Comparison of ENCODE assay signal across 8 cellular contexts in the genomic region with DNA sequence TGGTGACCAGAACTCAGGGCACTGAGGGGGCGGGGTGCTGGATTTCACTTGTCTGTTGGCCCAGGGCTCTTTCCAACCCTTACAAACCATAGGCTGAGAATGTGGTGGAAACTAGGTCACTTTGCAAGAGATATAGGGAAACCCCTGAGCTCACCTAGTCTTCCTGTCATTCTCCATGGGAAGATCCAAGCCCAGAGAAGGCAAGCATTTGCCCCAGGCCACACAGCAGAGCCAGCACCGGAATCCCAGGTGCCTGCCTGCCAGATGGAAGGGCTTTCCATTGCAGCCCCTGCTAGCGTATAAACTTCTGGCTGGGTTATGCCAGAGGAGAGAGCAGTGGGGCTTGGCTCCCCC. TPM values are rescaled to one million over a fixed set of nuclear protein-coding genes. Genes with fewer than 3 reads are reported as not detected.
DNase-seq lines count a peak whose midpoint lies in the region; ATAC-seq and TF ChIP-seq lines count a peak whose summit lies in the region.

No MANE protein-coding gene starts in this region.

- H3K36me3 Mint-ChIP-seq in activated naive CD4-positive, alpha-beta T cell treated with anti-CD3 and anti-CD28 coated beads for 36 hours (ENCODE audit: low read depth), result peaks cover 6% of the 10 kb centered on the region
- H3K36me3 Mint-ChIP-seq in MCF 10A (ENCODE audit: insufficient read depth, unreplicated experiment), result peaks cover 6% of the 10 kb centered on the region

- POLR2A ChIA-PET in MCF 10A (lab: Yijun Ruan, JAX), result interaction anchor here (1.0 to 1.3 kb wide), 2 partner anchors 280 to 1016 kb away, joined by 3 to 4 read pairs; a partner anchor contains a TSS

- H3K9me3 Mint-ChIP-seq in activated naive CD4-positive, alpha-beta T cell treated with anti-CD3 and anti-CD28 coated beads for 36 hours, result no peaks in the 10 kb centered on the region
- no peaks in the 10 kb centered on the region for H3K9me3 Mint-ChIP-seq in MCF 10A (ENCODE audit: unreplicated experiment)

- H3K27ac ChIP-seq in lung (ENCODE audit: low read depth in 1 of 2, low read length in 1 of 2) (peak overlapping the region; percentile 39 to 88), upper lobe of left lung (peak overlapping the region; percentile 69 to 89 (median 78))

- 39 to 40% methylated on average over 3 of the region's 3 CpGs for WGBS in lung, 2 donors
- WGBS in upper lobe of left lung, 2 donors, result 20 to 36% methylated on average over 1 to 3 of the region's 3 CpGs

- H3K4me3 ChIP-seq in lung (peak overlapping the region; percentile 55), upper lobe of left lung (peak overlapping the region; percentile 18 to 65 (median 54))

- H3K27me3 ChIP-seq in lung (ENCODE audit: control insufficient read depth, insufficient read depth), result no peaks in the 10 kb centered on the region
- H3K27me3 ChIP-seq in upper lobe of left lung, result no peaks in the 10 kb centered on the region

- no peak for TF ChIP-seq CTCF in MCF 10A (IDR thresholded peaks at IDR 0.05; ENCODE audit: unreplicated experiment)
- TF ChIP-seq CTCF in lung (IDR thresholded peaks at IDR 0.05; ENCODE audit: control extremely low read depth, extremely low read depth), result no peak
- no peak for TF ChIP-seq CTCF in upper lobe of left lung (IDR thresholded peaks at IDR 0.05)

- no peak for TF ChIP-seq POLR2A in upper lobe of left lung (IDR thresholded peaks at IDR 0.05)

- no peaks in the 10 kb centered on the region for H3K27me3 Mint-ChIP-seq in activated naive CD4-positive, alpha-beta T cell treated with anti-CD3 and anti-CD28 coated beads for 36 hours (ENCODE audit: low read depth)
- no peaks in the 10 kb centered on the region for H3K27me3 Mint-ChIP-seq in MCF 10A (ENCODE audit: insufficient read depth, unreplicated experiment)

- peaks cover 4 to 18% of the 10 kb centered on the region in 2 donors for H3K4me1 ChIP-seq in lung (ENCODE audit: control insufficient read depth in 2 of 2, insufficient read depth in 2 of 2, low read length in 2 of 2)
- peaks cover 17 to 33% (median 29%) of the 10 kb centered on the region in 4 donors for H3K4me1 ChIP-seq in upper lobe of left lung

- no peak for TF ChIP-seq EP300 in upper lobe of left lung (IDR thresholded peaks at IDR 0.05)

- no peak for DNase-seq in activated naive CD4-positive, alpha-beta T cell treated with anti-CD3 and anti-CD28 coated beads for 36 hours
- DNase-seq in activated naive CD4-positive, alpha-beta T cell treated with anti-CD3 and anti-CD28 coated beads, Interleukin-2, amount 50 U/mL, for 16 hours, result no peak
- DNase-seq in MCF 10A (ENCODE audit: unreplicated experiment) (no peak), lung (ENCODE audit: low spot score) (no peak), upper lobe of left lung (no peak), GM19240 (ENCODE audit: insufficient read length, low spot score) (no peak), NCI-H2196 treated with DMSO at 0.1 percent for 48 hours (lab: John Stamatoyannopoulos, UW; ENCODE audit: unreplicated experiment) (no peak)

- peaks cover 0 to 34% of the 10 kb centered on the region in 2 donors for H3K36me3 ChIP-seq in lung (ENCODE audit: control insufficient read depth in 2 of 2, insufficient read depth in 2 of 2, low read length in 2 of 2)
- H3K36me3 ChIP-seq in upper lobe of left lung, result peaks cover 1 to 33% (median 25%) of the 10 kb centered on the region in 4 donors

- H3K9me3 ChIP-seq in lung (ENCODE audit: control insufficient read depth in 2 of 2, insufficient read depth in 1 of 2, low read length in 1 of 2) (no peaks in the 10 kb centered on the region), upper lobe of left lung (no peaks in the 10 kb centered on the region)

- H3K4me1 Mint-ChIP-seq in activated naive CD4-positive, alpha-beta T cell treated with anti-CD3 and anti-CD28 coated beads for 36 hours (ENCODE audit: low read depth), result peaks cover 16% of the 10 kb centered on the region
- H3K4me1 Mint-ChIP-seq in MCF 10A (ENCODE audit: insufficient read depth, unreplicated experiment), result peaks cover 5% of the 10 kb centered on the region

- CTCF ChIA-PET in activated naive CD4-positive, alpha-beta T cell treated with anti-CD3 and anti-CD28 coated beads for 36 hours (lab: Charles Lee), result interaction anchor here (4.6 kb wide), 1 partner anchor 11 kb away, joined by 17 read pairs; no protein-coding TSS in a partner anchor
- CTCF ChIA-PET in MCF 10A (lab: Yijun Ruan, JAX), result interaction anchor here (0.6 to 2.0 kb wide), 3 partner anchors 11 to 163 kb away, joined by 3 to 9 read pairs (median 4); no protein-coding TSS in a partner anchor

- BruUV-seq in MCF 10A (replicated peaks; lab: Mats Ljungman, UMichigan), result TSS peak; percentile 16

- ATAC-seq in lung (ENCODE audit: insufficient read depth, low FRiP score) (peak; percentile 4), upper lobe of left lung (ENCODE audit: low FRiP score in 2 of 2) (no peak), HG03520 (IDR thresholded peaks at IDR 0.05; ENCODE audit: unreplicated experiment) (no peak)

- intact Hi-C loops in activated naive CD4-positive, alpha-beta T cell treated with anti-CD3 and anti-CD28 coated beads for 36 hours (cut with micrococcal nuclease), result no loop called here
- intact Hi-C loops in MCF 10A (cut with micrococcal nuclease), result no loop called here

- peak overlapping the region; percentile 89 for H3K4me3 Mint-ChIP-seq in activated naive CD4-positive, alpha-beta T cell treated with anti-CD3 and anti-CD28 coated beads for 36 hours
- peak overlapping the region; percentile 89 for H3K4me3 Mint-ChIP-seq in MCF 10A (ENCODE audit: unreplicated experiment)

- peak overlapping the region; percentile 92 for H3K27ac Mint-ChIP-seq in activated naive CD4-positive, alpha-beta T cell treated with anti-CD3 and anti-CD28 coated beads for 36 hours
- peak overlapping the region; percentile 89 for H3K27ac Mint-ChIP-seq in MCF 10A (ENCODE audit: low read depth, unreplicated experiment)

RNA-seq across cellular contexts. Expression of a gene that starts 0.4 kb away (rescaled TPM):
- total RNA-seq in activated naive CD4-positive, alpha-beta T cell treated with anti-CD3 and anti-CD28 coated beads for 36 hours, result 1 to 10 TPM; 4.2 to 5.0 TPM
- total RNA-seq in MCF 10A (2022) (4.0 and 7.9 TPM in 2 replicates), lung (10 to 100 TPM in 1 of 2 donors, 1 to 10 TPM in 1; 8.2 to 16.8 TPM), upper lobe of left lung (10 to 100 TPM in 3 of 6 donors, 1 to 10 TPM in 3; 6.5 to 29.3 (median 9.3) TPM)
- 1 to 10 TPM; 2.3 to 6.9 TPM for polyA plus RNA-seq in lung

RNA-seq across cellular contexts. Expression of a gene that starts 32.2 kb away (rescaled TPM):
- 10 to 100 TPM; 28.1 to 31.0 TPM for total RNA-seq in activated naive CD4-positive, alpha-beta T cell treated with anti-CD3 and anti-CD28 coated beads for 36 hours
- total RNA-seq in MCF 10A (2022) (40.5 and 41.8 TPM in 2 replicates), lung (10 to 100 TPM; 32.3 to 89.5 TPM), upper lobe of left lung (100 to 1,000 TPM in 2 of 6 donors, 10 to 100 TPM in 4; 45.8 to 103 (median 87.0) TPM)
- polyA plus RNA-seq in lung, result 10 to 100 TPM; 55.2 to 61.6 TPM
